18 cellular contexts compared by ENCODE assay signal in genomic region chr6:15473174-15473573, GRCh38.
"Had no signal": no experiment of that assay in that cellular context is flagged by ENCODE, and none has a peak within 500 bp of the region (broad histone marks: within the 10 kb centered on the region; RNA-seq: fewer than 3 reads in every experiment).

No MANE protein-coding gene starts in this region.

- H3K9me3 ChIP-seq: left lung, ovary, SK-N-SH had no signal

- ATAC-seq: activated T-helper 17 cell treated with anti-CD3 and anti-CD28 coated beads, Interleukin-2, amount 50 U/mL, for 72 hours; T-cell had no signal

- H3K36me3 ChIP-seq: ovary had no signal

- H3K9me3 Mint-ChIP-seq: activated T-helper 17 cell treated with anti-CD3 and anti-CD28 coated beads, Interleukin-2, amount 50 U/mL, for 72 hours; T-cell; type B pancreatic cell had no signal

- H3K4me3 Mint-ChIP-seq: activated T-helper 17 cell treated with anti-CD3 and anti-CD28 coated beads, Interleukin-2, amount 50 U/mL, for 72 hours; neural crest cell; T-cell; type B pancreatic cell had no signal

- H3K27ac Mint-ChIP-seq: activated T-helper 17 cell treated with anti-CD3 and anti-CD28 coated beads, Interleukin-2, amount 50 U/mL, for 72 hours; T-cell; type B pancreatic cell had no signal

- DNase-seq: activated CD4-positive, alpha-beta T cell treated with anti-CD3 and anti-CD28 coated beads, Interleukin-2, amount 50 U/mL, for 4 hours; activated CD4-positive, CD25-positive, alpha-beta regulatory T cell treated with anti-CD3 and anti-CD28 coated beads, Interleukin-2, amount 50 U/mL, for 72 hours; activated naive CD4-positive, alpha-beta T cell treated with Interleukin-2 at 50 U/mL for 16 hours; anterior cingulate cortex; effector CD8-positive, alpha-beta T cell; left lung; midbrain; ovary; SK-N-SH; stimulated activated CD4-positive, alpha-beta T cell treated with anti-CD3 and anti-CD28 coated beads, Interleukin-4, amount 100 ng/mL, for 4 hours; stimulated activated CD8-positive, alpha-beta memory T cell treated with anti-CD3 and anti-CD28 coated beads, Interleukin-4, amount 100 ng/mL, for 48 hours; stimulated activated naive CD4-positive, alpha-beta T cell treated with Interleukin-2 at 50 U/mL for 16 hours; T-cell; T-helper 9 cell had no signal

- H3K27me3 ChIP-seq: brain microvascular endothelial cell, left lung, ovary had no signal

- H3K27ac ChIP-seq: ovary had no signal

- H3K4me1 Mint-ChIP-seq: neural crest cell had no signal

- H3K27me3 Mint-ChIP-seq: activated T-helper 17 cell treated with anti-CD3 and anti-CD28 coated beads, Interleukin-2, amount 50 U/mL, for 72 hours; T-cell; type B pancreatic cell had no signal

- H3K4me3 ChIP-seq: left lung, ovary had no signal
